Comparison of ENCODE assay signal across 9 cellular contexts in genomic region chr6:24918641-24919403, GRCh38. TPM values are rescaled to one million over a fixed set of nuclear protein-coding genes. Genes with fewer than 3 reads are reported as not detected.
A peak's percentile ranks its signal among the peaks of the same experiment; 100 is the strongest.
DNase-seq lines count a peak whose midpoint lies in the region; ATAC-seq, FAIRE-seq and TF ChIP-seq lines count a peak whose summit lies in the region.
"Had no signal": no experiment of that assay in that cellular context is flagged by ENCODE, and none has a peak within 500 bp of the region (broad histone marks: within the 10 kb centered on the region; RNA-seq: fewer than 3 reads in every experiment).

No MANE protein-coding gene starts in this region.

- H3K9ac ChIP-seq in endodermal cell (ENCODE audit: extremely low read depth, low read length, poor library complexity, severe bottlenecking) (no peak overlapping the region), kidney (ENCODE audit: low read length in 2 of 2) (no peak overlapping the region)

- peak overlapping the region; percentile 100 for H3K27ac Mint-ChIP-seq in activated naive CD4-positive, alpha-beta T cell treated with anti-CD3 and anti-CD28 coated beads, Interleukin-2, amount 50 U/mL, for 24 hours
- peak overlapping the region; percentile 69 for H3K27ac Mint-ChIP-seq in endodermal cell
- peak overlapping the region; percentile 82 to 100 for H3K27ac Mint-ChIP-seq in stimulated activated naive CD8-positive, alpha-beta T cell treated with anti-CD3 and anti-CD28 coated beads, Interleukin-15, amount 100 ng/mL, for 72 hours

- H3K4me1 ChIP-seq in endodermal cell (ENCODE audit: control insufficient read depth, insufficient read depth, low read length) (peaks cover 20% of the 10 kb centered on the region), kidney (ENCODE audit: control insufficient read depth in 1 of 2, insufficient read depth in 1 of 2, low read depth in 1 of 2, low read length in 2 of 2) (no peaks in the 10 kb centered on the region)

- FAIRE-seq in kidney (lab: Jason Lieb, UNC): no peak

- no peak for DNase-seq in activated naive CD4-positive, alpha-beta T cell treated with Interleukin-2 at 50 U/mL for 16 hours
- DNase-seq in NCI-H2171 treated with DMSO at 0.1 percent for 48 hours (lab: John Stamatoyannopoulos, UW) (peak; percentile 77), endodermal cell (peak; percentile 68), kidney (no peak), 8988T (no peak), cortex of kidney (lab: John Stamatoyannopoulos, UW) (no peak)
- no peak for DNase-seq in stimulated activated naive CD8-positive, alpha-beta T cell treated with anti-CD3 and anti-CD28 coated beads, Interleukin-15, amount 100 ng/mL, for 72 hours
- DNase-seq: activated CD4-positive, CD25-positive, alpha-beta regulatory T cell had no signal

- intact Hi-C loops in kidney (cut with DNase I): no loop called here

- 63 to 73% methylated on average over 5 of the region's 5 CpGs for WGBS in endodermal cell (ENCODE audit: insufficient coverage in 1 of 2, insufficient read length in 1 of 2), 2 experiments

- peaks cover 3% of the 10 kb centered on the region for H3K36me3 Mint-ChIP-seq in activated naive CD4-positive, alpha-beta T cell treated with anti-CD3 and anti-CD28 coated beads, Interleukin-2, amount 50 U/mL, for 24 hours
- no peaks in the 10 kb centered on the region for H3K36me3 Mint-ChIP-seq in endodermal cell (ENCODE audit: low read depth)

- H3K27ac ChIP-seq in endodermal cell (ENCODE audit: low read depth, low read length): peak overlapping the region; percentile 85
- no peak overlapping the region for H3K27ac ChIP-seq in kidney (ENCODE audit: low read depth in 2 of 2, low read length in 2 of 2)

- no peaks in the 10 kb centered on the region for H3K9me3 Mint-ChIP-seq in activated naive CD4-positive, alpha-beta T cell treated with anti-CD3 and anti-CD28 coated beads, Interleukin-2, amount 50 U/mL, for 24 hours
- no peaks in the 10 kb centered on the region for H3K9me3 Mint-ChIP-seq in endodermal cell
- H3K9me3 Mint-ChIP-seq in stimulated activated naive CD8-positive, alpha-beta T cell treated with anti-CD3 and anti-CD28 coated beads, Interleukin-15, amount 100 ng/mL, for 72 hours: no peaks in the 10 kb centered on the region

- no peak for ATAC-seq in stimulated activated naive CD8-positive, alpha-beta T cell treated with anti-CD3 and anti-CD28 coated beads, Interleukin-15, amount 100 ng/mL, for 72 hours

- H3K36me3 ChIP-seq in endodermal cell (ENCODE audit: control insufficient read depth, insufficient read depth, low read length) (no peaks in the 10 kb centered on the region), kidney (ENCODE audit: control insufficient read depth in 1 of 2, insufficient read depth in 2 of 2, low read length in 2 of 2) (no peaks in the 10 kb centered on the region)

- no peak for TF ChIP-seq CTCF in endodermal cell (conservative IDR thresholded peaks at IDR 0.05)
- no peak for TF ChIP-seq CTCF in kidney (IDR thresholded peaks at IDR 0.05; ENCODE audit: borderline replicate concordance, extremely low read depth, insufficient read depth)

- no peaks in the 10 kb centered on the region for H3K27me3 ChIP-seq in endodermal cell (ENCODE audit: control insufficient read depth, insufficient read depth, low read length, poor library complexity, severe bottlenecking)

- H3K27me3 Mint-ChIP-seq in activated naive CD4-positive, alpha-beta T cell treated with anti-CD3 and anti-CD28 coated beads, Interleukin-2, amount 50 U/mL, for 24 hours: no peaks in the 10 kb centered on the region
- H3K27me3 Mint-ChIP-seq in endodermal cell (ENCODE audit: insufficient read depth): peaks cover 11% of the 10 kb centered on the region
- H3K27me3 Mint-ChIP-seq in stimulated activated naive CD8-positive, alpha-beta T cell treated with anti-CD3 and anti-CD28 coated beads, Interleukin-15, amount 100 ng/mL, for 72 hours: no peaks in the 10 kb centered on the region

- H3K4me3 ChIP-seq in endodermal cell (ENCODE audit: low read length) (no peak overlapping the region), kidney (ENCODE audit: low read length in 2 of 2) (no peak overlapping the region)

- H3K9me3 ChIP-seq in endodermal cell (ENCODE audit: control insufficient read depth, low read length) (no peaks in the 10 kb centered on the region), kidney (ENCODE audit: control insufficient read depth in 1 of 2, low read length in 2 of 2) (no peaks in the 10 kb centered on the region)

- H3K4me3 Mint-ChIP-seq in activated naive CD4-positive, alpha-beta T cell treated with anti-CD3 and anti-CD28 coated beads, Interleukin-2, amount 50 U/mL, for 24 hours: peak overlapping the region; percentile 77
- peak overlapping the region; percentile 0 for H3K4me3 Mint-ChIP-seq in endodermal cell
- peak overlapping the region; percentile 73 to 74 for H3K4me3 Mint-ChIP-seq in stimulated activated naive CD8-positive, alpha-beta T cell treated with anti-CD3 and anti-CD28 coated beads, Interleukin-15, amount 100 ng/mL, for 72 hours

- H3K4me1 Mint-ChIP-seq in activated naive CD4-positive, alpha-beta T cell treated with anti-CD3 and anti-CD28 coated beads, Interleukin-2, amount 50 U/mL, for 24 hours: peaks cover 89% of the 10 kb centered on the region
- H3K4me1 Mint-ChIP-seq in endodermal cell: peaks cover 49% of the 10 kb centered on the region
- peaks cover 95% of the 10 kb centered on the region for H3K4me1 Mint-ChIP-seq in stimulated activated naive CD8-positive, alpha-beta T cell treated with anti-CD3 and anti-CD28 coated beads, Interleukin-15, amount 100 ng/mL, for 72 hours

RNA-seq across cellular contexts. Expression of gene RIPOR2, which starts 16.9 kb away (rescaled TPM):
- 10 to 100 TPM in 1 of 2 donors, 1 to 10 TPM in 1; 9.3 to 10.4 TPM for total RNA-seq in endodermal cell
- polyA plus RNA-seq in endodermal cell (2013, experiment 1 of 2): 7.0 TPM
- polyA plus RNA-seq in endodermal cell (2013, experiment 2 of 2): 6.5 TPM
- total RNA-seq in kidney: 24.2 TPM
- 1.7 TPM for polyA plus RNA-seq in kidney (ENCODE audit: insufficient read depth, low read depth, low replicate concordance)

Comparison
In these comparisons a context has a peak if more than half of its experiments do, and no peak if none do; other contexts are left out.
1. H3K4me3 Mint-ChIP-seq: peak in every context shown above with its lines; median percentile 77 in activated naive CD4-positive, alpha-beta T cell treated with anti-CD3 and anti-CD28 coated beads, Interleukin-2, amount 50 U/mL, for 24 hours; 74 in stimulated activated naive CD8-positive, alpha-beta T cell treated with anti-CD3 and anti-CD28 coated beads, Interleukin-15, amount 100 ng/mL, for 72 hours; 0 in endodermal cell.
2. DNase-seq: peak in NCI-H2171 treated with DMSO at 0.1 percent for 48 hours (single experiment) and endodermal cell (single experiment); none in activated naive CD4-positive, alpha-beta T cell treated with Interleukin-2 at 50 U/mL for 16 hours (single experiment), stimulated activated naive CD8-positive, alpha-beta T cell treated with anti-CD3 and anti-CD28 coated beads, Interleukin-15, amount 100 ng/mL, for 72 hours (0 of 2), kidney (single experiment), 8988T (single experiment) and cortex of kidney (single experiment).
3. Peak in every context shown above with its lines, with median percentiles within 50 percentile points of each other: H3K27ac Mint-ChIP-seq.